Comparison of ENCODE assay signal across 8 cellular contexts in the genomic region with DNA sequence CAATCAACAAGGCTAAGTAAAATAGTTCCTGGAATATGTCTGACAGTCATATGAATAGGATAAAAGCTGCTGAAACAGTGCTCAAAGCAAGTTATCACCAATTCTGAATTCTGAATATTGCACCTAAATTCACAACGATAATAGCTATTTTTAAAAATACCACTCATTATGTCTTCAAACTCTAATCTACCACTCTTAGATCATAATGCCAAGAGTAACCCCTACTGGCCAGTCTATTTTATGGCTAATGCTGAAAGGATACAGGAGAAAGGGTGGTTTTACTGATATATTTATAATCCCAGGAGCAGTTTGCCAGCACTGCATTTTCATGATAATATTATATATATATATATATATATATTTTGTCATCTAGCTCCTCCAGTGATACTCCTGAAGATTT.
A peak's percentile ranks its signal among the peaks of the same experiment; 100 is the strongest.
DNase-seq lines count a peak whose midpoint lies in the region; ATAC-seq, FAIRE-seq and TF ChIP-seq lines count a peak whose summit lies in the region.

No MANE protein-coding gene starts in this region.

- no peak overlapping the region for H4K91ac ChIP-seq in neuronal stem cell (ENCODE audit: low read depth, low read length, poor library complexity)

- H3K23ac ChIP-seq in neuronal stem cell (ENCODE audit: low read depth, low read length, poor library complexity), result no peak overlapping the region

- H4K20me1 ChIP-seq in OCI-LY7 (ENCODE audit: insufficient read depth, low read length), result no peaks in the 10 kb centered on the region

- peaks cover 12% of the 10 kb centered on the region for H3K4me1 Mint-ChIP-seq in activated CD8-positive, alpha-beta memory T cell treated with anti-CD3 and anti-CD28 coated beads, Interleukin-2, amount 10 ng/mL, durations not matched to agents 7 days and 5 days

- intact Hi-C loops in OCI-LY7 (cut with micrococcal nuclease; ENCODE audit: unreplicated experiment), result loop anchor here (1.0 to 10.0 kb wide), 2 partner anchors 154 to 476 kb away; no protein-coding TSS in a partner anchor

- no peak overlapping the region for H2BK5ac ChIP-seq in neuronal stem cell (ENCODE audit: low read length)

- POLR2A ChIA-PET in BJ (lab: Charles Lee), result no interaction called here
- POLR2A ChIA-PET in OCI-LY7 (lab: Charles Lee), result interaction anchor here (0.6 to 1.7 kb wide), 6 partner anchors 9 to 832 kb away, joined by 3 to 4 read pairs (median 3); no protein-coding TSS in a partner anchor

- H3K27ac ChIP-seq in OCI-LY7 (ENCODE audit: low read depth, low read length, poor library complexity, severe bottlenecking) (no peak overlapping the region), neuronal stem cell (replicated peaks; ENCODE audit: low read length) (no peak overlapping the region)

- no peak overlapping the region for H3K14ac ChIP-seq in neuronal stem cell (ENCODE audit: low read length)

- H2BK120ac ChIP-seq in neuronal stem cell (ENCODE audit: low read depth, low read length), result no peak overlapping the region

- H4K8ac ChIP-seq in neuronal stem cell (ENCODE audit: low read depth, low read length), result no peak overlapping the region

- no CpG with 5 or more reads among the region's 1 CpG for WGBS in neuronal stem cell (ENCODE audit: extremely low coverage in 2 of 2, insufficient read length in 2 of 2, insufficient replicate concordance in 1 of 2), 2 donors

- H3K4me2 ChIP-seq in OCI-LY7 (ENCODE audit: low read length), result no peak overlapping the region
- no peak overlapping the region for H3K4me2 ChIP-seq in neuronal stem cell (ENCODE audit: insufficient read depth, low read length, poor library complexity, severe bottlenecking)

- no peak for DNase-seq in BJ (ENCODE audit: low read depth)
- DNase-seq in OCI-LY7 (ENCODE audit: low spot score), result peak; percentile 33
- DNase-seq in dedifferentiated amniotic fluid mesenchymal stem cell (ENCODE audit: extremely low spot score), result no peak
- DNase-seq in activated CD8-positive, alpha-beta memory T cell treated with anti-CD3 and anti-CD28 coated beads, Interleukin-2, amount 10 ng/mL, durations not matched to agents 7 days and 5 days, result no peak
- DNase-seq in neuronal stem cell (ENCODE audit: low spot score), result no peak

- CTCF ChIA-PET in BJ (lab: Yijun Ruan, JAX) (interaction anchor here (0.8 to 5.7 kb wide), 7 partner anchors 11 to 271 kb away, joined by 3 to 40 read pairs (median 4); no protein-coding TSS in a partner anchor), OCI-LY7 (lab: Charles Lee; ENCODE audit: unreplicated experiment) (interaction anchor here (1.0 kb wide), 1 partner anchor 13 kb away, joined by 3 read pairs; no protein-coding TSS in a partner anchor)
- CTCF ChIA-PET in activated CD8-positive, alpha-beta memory T cell treated with anti-CD3 and anti-CD28 coated beads, Interleukin-2, amount 10 ng/mL, durations not matched to agents 7 days and 5 days (lab: Charles Lee), result interaction anchor here (0.6 to 1.5 kb wide), 3 partner anchors 12 to 786 kb away, joined by 3 to 6 read pairs (median 4); no protein-coding TSS in a partner anchor

- no peaks in the 10 kb centered on the region for H3K9me3 Mint-ChIP-seq in activated CD8-positive, alpha-beta memory T cell treated with anti-CD3 and anti-CD28 coated beads, Interleukin-2, amount 10 ng/mL, durations not matched to agents 7 days and 5 days (ENCODE audit: low read depth)

- no peaks in the 10 kb centered on the region for H3K79me2 ChIP-seq in OCI-LY7 (ENCODE audit: insufficient read depth, low read depth, low read length)

- H3K9me2 ChIP-seq in OCI-LY7 (ENCODE audit: insufficient read depth, low read length), result no peaks in the 10 kb centered on the region

- H2AK5ac ChIP-seq in neuronal stem cell (ENCODE audit: low read depth, low read length), result no peak overlapping the region

- H3K9ac ChIP-seq in neuronal stem cell (ENCODE audit: low read depth, low read length, poor library complexity), result no peak overlapping the region

- H3K36me3 ChIP-seq in BJ (ENCODE audit: control insufficient read depth, insufficient read depth, low read length) (no peaks in the 10 kb centered on the region), OCI-LY7 (ENCODE audit: insufficient read depth, low read length) (no peaks in the 10 kb centered on the region), neuronal stem cell (replicated peaks in 1 of 2; ENCODE audit: control insufficient read depth in 2 of 2, insufficient read depth in 2 of 2, low read length in 2 of 2) (no peaks in the 10 kb centered on the region)

- FAIRE-seq in islet of Langerhans (lab: Jason Lieb, UNC), result peak; percentile 95

- H3K27ac Mint-ChIP-seq in activated CD8-positive, alpha-beta memory T cell treated with anti-CD3 and anti-CD28 coated beads, Interleukin-2, amount 10 ng/mL, durations not matched to agents 7 days and 5 days, result no peak overlapping the region

- no peak overlapping the region for H3K18ac ChIP-seq in neuronal stem cell (ENCODE audit: low read length)

- no peak overlapping the region for H2BK12ac ChIP-seq in neuronal stem cell (ENCODE audit: low read length)

- no TSS peak for BruUV-seq in OCI-LY7 (replicated peaks; lab: Mats Ljungman, UMichigan)

- TF ChIP-seq CTCF in BJ (IDR thresholded peaks at IDR 0.05; ENCODE audit: insufficient read depth, low read depth, low read length), result peak; percentile 38; the same call in 1 of the 2 replicates
- TF ChIP-seq CTCF in OCI-LY7 (conservative IDR thresholded peaks at IDR 0.05; ENCODE audit: low read length), result peak; percentile 73

- H3K9me3 ChIP-seq in OCI-LY7 (ENCODE audit: low read length) (no peaks in the 10 kb centered on the region), neuronal stem cell (replicated peaks in 1 of 2; ENCODE audit: control insufficient read depth in 2 of 2, insufficient read depth in 1 of 2, low read depth in 1 of 2, low read length in 2 of 2) (no peaks in the 10 kb centered on the region)

- ATAC-seq in GM21529 (IDR thresholded peaks at IDR 0.05; ENCODE audit: unreplicated experiment) (peak; percentile 57), HG03469 (IDR thresholded peaks at IDR 0.05; ENCODE audit: unreplicated experiment) (no peak)
- ATAC-seq in activated CD8-positive, alpha-beta memory T cell treated with anti-CD3 and anti-CD28 coated beads, Interleukin-2, amount 10 ng/mL, durations not matched to agents 7 days and 5 days, result no peak

- H3K4me3 Mint-ChIP-seq in activated CD8-positive, alpha-beta memory T cell treated with anti-CD3 and anti-CD28 coated beads, Interleukin-2, amount 10 ng/mL, durations not matched to agents 7 days and 5 days, result no peak overlapping the region

- H3K27me3 ChIP-seq in BJ (ENCODE audit: control insufficient read depth, insufficient read depth, low read length), result no peaks in the 10 kb centered on the region
- H3K27me3 ChIP-seq in neuronal stem cell (ENCODE audit: control insufficient read depth in 3 of 3, insufficient read depth in 3 of 3, low read depth in 1 of 3, low read length in 3 of 3), result no peaks in the 10 kb centered on the region

- H3K4me1 ChIP-seq in OCI-LY7 (ENCODE audit: insufficient read depth, low read length, poor library complexity, severe bottlenecking) (peaks cover 7% of the 10 kb centered on the region), neuronal stem cell (ENCODE audit: control insufficient read depth in 2 of 2, insufficient read depth in 1 of 2, low read depth in 1 of 2, low read length in 2 of 2) (peaks cover 0 to 22% of the 10 kb centered on the region in 2 donors)

- H3K27me3 Mint-ChIP-seq in activated CD8-positive, alpha-beta memory T cell treated with anti-CD3 and anti-CD28 coated beads, Interleukin-2, amount 10 ng/mL, durations not matched to agents 7 days and 5 days, result no peaks in the 10 kb centered on the region

- no peak overlapping the region for H2BK15ac ChIP-seq in neuronal stem cell (ENCODE audit: low read length)

- H3K4me3 ChIP-seq in BJ (ENCODE audit: low read depth, low read length) (no peak overlapping the region), OCI-LY7 (ENCODE audit: low read depth, low read length, poor library complexity, severe bottlenecking) (no peak overlapping the region), neuronal stem cell (ENCODE audit: low read length in 2 of 2) (no peak overlapping the region)

- H3K4ac ChIP-seq in neuronal stem cell (ENCODE audit: low read length), result no peak overlapping the region

- H3K36me3 Mint-ChIP-seq in activated CD8-positive, alpha-beta memory T cell treated with anti-CD3 and anti-CD28 coated beads, Interleukin-2, amount 10 ng/mL, durations not matched to agents 7 days and 5 days, result no peaks in the 10 kb centered on the region

- H3K79me1 ChIP-seq in neuronal stem cell (ENCODE audit: low read depth, low read length), result no peaks in the 10 kb centered on the region

- peak overlapping the region; percentile 8; the same call in 1 of the 2 replicates for H2AFZ ChIP-seq in OCI-LY7 (ENCODE audit: low read length)
- no peak overlapping the region for H2AFZ ChIP-seq in neuronal stem cell (ENCODE audit: low read length)
